In the genomic region with DNA sequence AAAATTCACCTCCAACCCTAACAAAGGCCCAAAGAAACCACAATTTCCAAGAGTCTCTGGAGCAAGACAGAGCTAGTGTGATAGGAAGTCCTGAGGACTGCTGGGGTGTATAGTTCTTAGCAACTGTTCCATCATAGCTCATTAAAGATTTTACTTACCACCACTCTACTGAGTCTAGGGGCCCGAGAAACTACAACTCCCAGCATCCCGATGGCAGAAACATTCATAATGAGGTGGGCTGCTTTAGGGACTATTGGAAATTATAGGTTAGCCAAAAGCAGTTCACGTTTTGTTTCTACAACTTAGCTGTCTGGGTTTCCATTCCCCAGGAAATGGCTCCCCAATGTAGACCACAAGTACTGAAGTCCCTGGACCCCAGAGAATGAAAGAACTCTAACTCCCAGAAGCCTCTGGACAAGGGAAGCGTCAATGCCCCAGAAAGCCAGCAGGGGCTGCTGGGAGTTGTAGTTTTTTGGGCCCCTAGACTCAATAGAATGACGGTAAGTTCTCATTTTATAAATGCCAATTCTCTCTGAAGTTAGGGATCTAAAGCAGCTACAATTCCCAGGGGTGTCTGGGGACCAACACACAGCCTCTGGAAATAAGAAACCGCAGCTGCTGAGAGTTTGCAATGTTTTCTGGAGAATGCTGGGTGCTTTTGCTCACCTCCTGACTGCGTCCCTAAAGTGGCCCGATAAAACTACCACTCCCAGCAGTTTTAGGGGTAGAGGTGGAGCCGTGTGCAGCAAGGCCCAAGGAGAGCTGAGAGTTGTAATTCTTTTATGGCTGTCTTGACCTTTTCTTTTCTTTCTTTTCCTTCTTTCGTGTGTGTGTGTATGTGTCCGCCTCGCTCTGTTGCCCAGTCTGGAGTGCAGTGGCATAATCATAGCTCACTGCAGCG, we compare ENCODE assay signal across 10 cellular contexts. TPM values are rescaled to one million over a fixed set of nuclear protein-coding genes. Genes with fewer than 3 reads are reported as not detected.
DNase-seq lines count a peak whose midpoint lies in the region; ATAC-seq, FAIRE-seq and TF ChIP-seq lines count a peak whose summit lies in the region.
"Had no signal": no experiment of that assay in that cellular context is flagged by ENCODE, and none has a peak within 500 bp of the region (broad histone marks: within the 10 kb centered on the region; RNA-seq: fewer than 3 reads in every experiment).

No MANE protein-coding gene starts in this region.

- DNase-seq in SIG-M5 treated with dmso at 0.1 percent for 504 hours (lab: John Stamatoyannopoulos, UW; ENCODE audit: unreplicated experiment): peak; percentile 39
- no peak for DNase-seq in SIG-M5 (lab: John Stamatoyannopoulos, UW)
- peak; percentile 26 for DNase-seq in NCI-H2171 (lab: John Stamatoyannopoulos, UW)
- DNase-seq in astrocyte (ENCODE audit: low read depth): no peak
- DNase-seq in psoas muscle: no peak
- no peak for DNase-seq in effector CD8-positive, alpha-beta T cell (lab: John Stamatoyannopoulos, UW)
- DNase-seq: NCI-H1092 had no signal

- ATAC-seq in psoas muscle: peak in 1 of 4 donors; percentile 29
- no peak for ATAC-seq in GM19452 (IDR thresholded peaks at IDR 0.05; ENCODE audit: unreplicated experiment)
- no peak for ATAC-seq in GM21825 (IDR thresholded peaks at IDR 0.05; ENCODE audit: unreplicated experiment)

- peak overlapping the region; percentile 62 for H3K27ac Mint-ChIP-seq in astrocyte (ENCODE audit: unreplicated experiment)

- H3K4me2 ChIP-seq in astrocyte (ENCODE audit: low read length): no peak overlapping the region

- peaks cover 11% of the 10 kb centered on the region for H4K20me1 ChIP-seq in astrocyte (ENCODE audit: insufficient read depth, low read length)

- peaks cover 2% of the 10 kb centered on the region for H3K9me3 Mint-ChIP-seq in astrocyte (ENCODE audit: unreplicated experiment)

- H3K27me3 ChIP-seq in astrocyte (ENCODE audit: insufficient read depth, low read length) (no peaks in the 10 kb centered on the region), psoas muscle (ENCODE audit: insufficient read depth in 3 of 3, low read length in 2 of 3) (no peaks in the 10 kb centered on the region)

- intact Hi-C loops in psoas muscle (cut with DNase I): no loop called here

- H3K27me3 Mint-ChIP-seq in astrocyte (ENCODE audit: low read depth, unreplicated experiment): no peaks in the 10 kb centered on the region

- WGBS in psoas muscle, 3 donors: 78 to 87% (median 83%) methylated on average over 13 of the region's 13 CpGs

- no peak overlapping the region for H3K27ac ChIP-seq in astrocyte (ENCODE audit: low read depth, low read length)
- peak overlapping the region; percentile 86 for H3K27ac ChIP-seq in psoas muscle
- H3K27ac ChIP-seq: C4-2B had no signal

- peaks cover 9% of the 10 kb centered on the region for H3K4me1 ChIP-seq in astrocyte (ENCODE audit: insufficient read depth, low read length)
- peaks cover 22% of the 10 kb centered on the region for H3K4me1 ChIP-seq in psoas muscle

- H3K4me3 Mint-ChIP-seq in astrocyte (ENCODE audit: unreplicated experiment): no peak overlapping the region

- H3K4me1 Mint-ChIP-seq in astrocyte (ENCODE audit: low read depth, unreplicated experiment): peaks cover 11% of the 10 kb centered on the region

- H3K9me3 ChIP-seq in astrocyte (ENCODE audit: insufficient read depth, low read depth, low read length) (no peaks in the 10 kb centered on the region), psoas muscle (no peaks in the 10 kb centered on the region)

- H3K36me3 ChIP-seq in astrocyte (ENCODE audit: insufficient read depth, low read length) (peaks cover 4% of the 10 kb centered on the region), psoas muscle (ENCODE audit: insufficient read depth in 1 of 2, low read depth in 1 of 2) (peaks cover 6 to 73% of the 10 kb centered on the region in 2 donors)

- no peak overlapping the region for H3K4me3 ChIP-seq in astrocyte (ENCODE audit: insufficient read depth, low read depth, low read length)
- H3K4me3 ChIP-seq in psoas muscle: no peak overlapping the region

- no peak overlapping the region for H3K9ac ChIP-seq in astrocyte (ENCODE audit: low read length)

- H3K36me3 Mint-ChIP-seq in astrocyte (ENCODE audit: low read depth, unreplicated experiment): peaks cover 28% of the 10 kb centered on the region

- no peak for FAIRE-seq in astrocyte (lab: Jason Lieb, UNC)

- H2AFZ ChIP-seq in astrocyte (ENCODE audit: low read depth, low read length): no peak overlapping the region

- TF ChIP-seq CTCF in astrocyte (IDR thresholded peaks at IDR 0.05; ENCODE audit: insufficient read depth, low read depth, low read length) (no peak), psoas muscle (IDR thresholded peaks at IDR 0.05) (no peak)

- no peaks in the 10 kb centered on the region for H3K79me2 ChIP-seq in astrocyte (ENCODE audit: insufficient read depth, low read length)

RNA-seq across cellular contexts. Expression of gene FTL, which starts 11.1 kb away (rescaled TPM):
- total RNA-seq in astrocyte (3,402 and 4,020 TPM in 2 replicates), psoas muscle (1,000 to 10,000 TPM in 3 of 4 donors, 100 to 1,000 TPM in 1; 802 to 2,269 (median 1,158) TPM)
- 1,000 to 10,000 TPM; 1,296 to 1,753 (median 1,467) TPM for polyA plus RNA-seq in psoas muscle

RNA-seq across cellular contexts. Expression of gene GYS1, which starts 16.9 kb away (rescaled TPM):
- total RNA-seq in astrocyte: 86.0 and 86.8 TPM in 2 replicates
- total RNA-seq in psoas muscle: 100 to 1,000 TPM; 147 to 331 (median 238) TPM
- polyA plus RNA-seq in psoas muscle: 10 to 100 TPM; 30.9 to 61.3 (median 58.9) TPM

RNA-seq across cellular contexts. Expression of gene RUVBL2, which starts 17.5 kb away (rescaled TPM):
- total RNA-seq in astrocyte: 105 and 106 TPM in 2 replicates
- 10 to 100 TPM; 61.1 to 87.4 (median 81.8) TPM for total RNA-seq in psoas muscle
- 10 to 100 TPM; 62.7 to 76.5 (median 69.5) TPM for polyA plus RNA-seq in psoas muscle

RNA-seq across cellular contexts. Expression of gene BAX, which starts 21.5 kb away (rescaled TPM):
- total RNA-seq in astrocyte (169 and 174 TPM in 2 replicates), psoas muscle (10 to 100 TPM; 16.8 to 24.4 (median 22.0) TPM)
- polyA plus RNA-seq in psoas muscle: 10 to 100 TPM; 20.7 to 66.1 (median 35.6) TPM

RNA-seq across cellular contexts. Expression of gene LHB, which starts 40.7 kb away (rescaled TPM):
- total RNA-seq in astrocyte (0.48 TPM in 1 of 2 replicates, not detected in the other), psoas muscle (not detected)
- polyA plus RNA-seq in psoas muscle: under 1 TPM in 1 of 3 donors, not detected in 2; 0.32 TPM

Comparison
In these comparisons a context has a peak if more than half of its experiments do, and no peak if none do; other contexts are left out.
1. DNase-seq: peak in SIG-M5 treated with dmso at 0.1 percent for 504 hours (single experiment) and NCI-H2171 (single experiment); none in SIG-M5 (single experiment), astrocyte (single experiment), psoas muscle (0 of 2) and effector CD8-positive, alpha-beta T cell (single experiment).